8 cellular contexts compared by ENCODE assay signal in genomic region chr19:35908977-35909683, GRCh38. TPM values are rescaled to one million over a fixed set of nuclear protein-coding genes. Genes with fewer than 3 reads are reported as not detected.
DNase-seq lines count a peak whose midpoint lies in the region; ATAC-seq and TF ChIP-seq lines count a peak whose summit lies in the region.

No MANE protein-coding gene starts in this region.

- no peak for TF ChIP-seq CTCF in CD8-positive, alpha-beta T cell (IDR thresholded peaks at IDR 0.05)
- TF ChIP-seq CTCF in natural killer cell (IDR thresholded peaks at IDR 0.05), result no peak

- no peak overlapping the region for H3K4me3 ChIP-seq in CD8-positive, alpha-beta T cell (ENCODE audit: low read depth, low read length)

- H3K27ac Mint-ChIP-seq in CD8-positive, alpha-beta T cell, result peak overlapping the region; percentile 67
- H3K27ac Mint-ChIP-seq in natural killer cell, result peak overlapping the region; percentile 90 to 97

- H3K4me1 Mint-ChIP-seq in CD8-positive, alpha-beta T cell (ENCODE audit: low read depth), result peaks cover 36% of the 10 kb centered on the region
- H3K4me1 Mint-ChIP-seq in natural killer cell, result peaks cover 46 to 48% of the 10 kb centered on the region in 2 donors

- DNase-seq in CD8-positive, alpha-beta T cell, result peak in 2 of 7 experiments; percentile 27 to 29
- DNase-seq in caudate nucleus (lab: John Stamatoyannopoulos, UW) (peak in 25 of 61 donors; percentile 4 to 61 (median 30)), natural killer cell (no peak), T-helper 9 cell (no peak), DMS 273 treated with DMSO at 0.1 percent for 48 hours (lab: John Stamatoyannopoulos, UW) (no peak), NCI-H2029 (lab: John Stamatoyannopoulos, UW) (no peak)

- no peaks in the 10 kb centered on the region for H3K27me3 ChIP-seq in CD8-positive, alpha-beta T cell (ENCODE audit: insufficient read depth, low read length)

- intact Hi-C loops in CD8-positive, alpha-beta T cell (cut with DNase I, micrococcal nuclease), result loop anchor here in 1 of 2 experiments (10.0 kb wide), 1 partner anchor 694 kb away; no protein-coding TSS in a partner anchor
- intact Hi-C loops in natural killer cell (cut with micrococcal nuclease), result loop anchor here (10.0 kb wide), 1 partner anchor 164 kb away; the partner anchor contains the start of genes IGFLR1, LIN37, PSENEN and U2AF1L4

- no peaks in the 10 kb centered on the region for H3K27me3 Mint-ChIP-seq in CD8-positive, alpha-beta T cell (ENCODE audit: low read depth)
- no peaks in the 10 kb centered on the region for H3K27me3 Mint-ChIP-seq in natural killer cell (ENCODE audit: low read depth in 2 of 2)

- no peak overlapping the region for H3K27ac ChIP-seq in CD8-positive, alpha-beta T cell (ENCODE audit: low read depth, low read length)
- H3K27ac ChIP-seq in caudate nucleus (ENCODE audit: low read depth, low read length), result peak overlapping the region; percentile 82

- H3K4me1 ChIP-seq in CD8-positive, alpha-beta T cell (ENCODE audit: insufficient read depth, low read length), result peaks cover 28% of the 10 kb centered on the region

- no peaks in the 10 kb centered on the region for H3K9me3 Mint-ChIP-seq in CD8-positive, alpha-beta T cell
- no peaks in the 10 kb centered on the region for H3K9me3 Mint-ChIP-seq in natural killer cell

- ATAC-seq in CD8-positive, alpha-beta T cell, result no peak
- ATAC-seq in HG03460 (IDR thresholded peaks at IDR 0.05; ENCODE audit: unreplicated experiment), result peak; percentile 46
- peak; percentile 33 to 81 (median 39) for ATAC-seq in natural killer cell
- ATAC-seq in HG03196 (IDR thresholded peaks at IDR 0.05; ENCODE audit: unreplicated experiment), result no peak

- H3K36me3 Mint-ChIP-seq in CD8-positive, alpha-beta T cell, result peaks cover 5% of the 10 kb centered on the region
- no peaks in the 10 kb centered on the region for H3K36me3 Mint-ChIP-seq in natural killer cell

- POLR2A ChIA-PET in CD8-positive, alpha-beta T cell (lab: Charles Lee), result interaction anchor here (0.6 kb wide), 1 partner anchor 8 kb away, joined by 6 read pairs; no protein-coding TSS in a partner anchor

- peak overlapping the region; percentile 27 for H3K4me3 Mint-ChIP-seq in CD8-positive, alpha-beta T cell
- peak overlapping the region; percentile 97 for H3K4me3 Mint-ChIP-seq in natural killer cell

- H3K9me3 ChIP-seq in CD8-positive, alpha-beta T cell (ENCODE audit: low read length), result no peaks in the 10 kb centered on the region

- no peaks in the 10 kb centered on the region for H3K36me3 ChIP-seq in CD8-positive, alpha-beta T cell (ENCODE audit: insufficient read depth, low read length)

- CTCF ChIA-PET in CD8-positive, alpha-beta T cell (lab: Charles Lee), result no interaction called here

RNA-seq across cellular contexts. Expression of gene TYROBP, which starts 1.0 kb away (rescaled TPM):
- 1 to 10 TPM; 5.2 to 6.2 TPM for total RNA-seq in CD8-positive, alpha-beta T cell
- 100 to 1,000 TPM; 439 to 494 (median 469) TPM for total RNA-seq in natural killer cell

RNA-seq across cellular contexts. Expression of gene HCST, which starts 6.8 kb away (rescaled TPM):
- 100 to 1,000 TPM; 101 to 114 TPM for total RNA-seq in CD8-positive, alpha-beta T cell
- total RNA-seq in natural killer cell, result 100 to 1,000 TPM; 281 to 307 (median 296) TPM

RNA-seq across cellular contexts. Expression of gene NFKBID, which starts 8.8 kb away (rescaled TPM):
- 10 to 100 TPM; 39.4 to 40.2 TPM for total RNA-seq in CD8-positive, alpha-beta T cell
- 100 to 1,000 TPM in 2 of 3 donors, 10 to 100 TPM in 1; 90.1 to 220 (median 101) TPM for total RNA-seq in natural killer cell

RNA-seq across cellular contexts. Expression of gene LRFN3, which starts 27.0 kb away (rescaled TPM):
- 1 to 10 TPM; 2.2 to 3.3 TPM for total RNA-seq in CD8-positive, alpha-beta T cell
- total RNA-seq in natural killer cell, result 1 to 10 TPM; 2.6 to 9.3 (median 3.2) TPM

RNA-seq across cellular contexts. Expression of gene APLP1, which starts 40.8 kb away (rescaled TPM):
- not detected for total RNA-seq in CD8-positive, alpha-beta T cell
- not detected for total RNA-seq in natural killer cell

Comparison
In these comparisons a context has a peak if more than half of its experiments do, and no peak if none do; other contexts are left out.
1. ATAC-seq: peak in HG03460 (single experiment) and natural killer cell (3 of 3); none in CD8-positive, alpha-beta T cell (single experiment) and HG03196 (single experiment).
2. RNA of gene TYROBP, which starts 1.0 kb away (total RNA-seq): 439 to 494 TPM in natural killer cell; 5.2 to 6.2 TPM in CD8-positive, alpha-beta T cell; every median in the first group is over 10 times any median in the second.